ENCODE assay signal across 9 cellular contexts in genomic region chr12:11798856-11799530, GRCh38.
DNase-seq lines count a peak whose midpoint lies in the region; ATAC-seq and TF ChIP-seq lines count a peak whose summit lies in the region.
"Had no signal": no experiment of that assay in that cellular context is flagged by ENCODE, and none has a peak within 500 bp of the region (broad histone marks: within the 10 kb centered on the region; RNA-seq: fewer than 3 reads in every experiment).

No MANE protein-coding gene starts in this region.

- no peak for ATAC-seq in activated CD8-positive, alpha-beta memory T cell treated with anti-CD3 and anti-CD28 coated beads, Interleukin-2, amount 10 ng/mL, durations not matched to agents 7 days and 5 days
- ATAC-seq in HG03342 (IDR thresholded peaks at IDR 0.05; ENCODE audit: unreplicated experiment) = no peak

- intact Hi-C loops in tibial artery (cut with DNase I; ENCODE audit: low total_unique reads) = no loop called here

- no peaks in the 10 kb centered on the region for H3K9me3 ChIP-seq in tibial artery
- H3K9me3 ChIP-seq: BE2C had no signal

- H3K36me3 Mint-ChIP-seq in activated CD8-positive, alpha-beta memory T cell treated with anti-CD3 and anti-CD28 coated beads, Interleukin-2, amount 10 ng/mL, durations not matched to agents 7 days and 5 days = peaks cover 11% of the 10 kb centered on the region

- H3K27ac Mint-ChIP-seq in activated CD8-positive, alpha-beta memory T cell treated with anti-CD3 and anti-CD28 coated beads, Interleukin-2, amount 10 ng/mL, durations not matched to agents 7 days and 5 days = peak overlapping the region; percentile 33

- peak overlapping the region; percentile 79 to 81 for H3K27ac ChIP-seq in tibial artery

- DNase-seq in activated CD8-positive, alpha-beta memory T cell treated with anti-CD3 and anti-CD28 coated beads, Interleukin-2, amount 10 ng/mL, durations not matched to agents 7 days and 5 days = no peak
- no peak for DNase-seq in activated CD8-positive, alpha-beta memory T cell treated with anti-CD3 and anti-CD28 coated beads, Interleukin-2, amount 50 U/mL, for 4 hours
- DNase-seq in SKM-1 treated with dmso at 0.1 percent for 144 hours (lab: John Stamatoyannopoulos, UW; ENCODE audit: unreplicated experiment) (peak; percentile 80), fibroblast of the aortic adventitia (ENCODE audit: low read depth) (peak; percentile 86), tibial artery (no peak), medulla oblongata (ENCODE audit: extremely low spot score) (no peak)
- DNase-seq in stimulated activated naive CD4-positive, alpha-beta T cell treated with Interleukin-2 at 50 U/mL for 16 hours (lab: John Stamatoyannopoulos, UW) = no peak
- DNase-seq: BE2C had no signal

- H3K4me1 Mint-ChIP-seq in activated CD8-positive, alpha-beta memory T cell treated with anti-CD3 and anti-CD28 coated beads, Interleukin-2, amount 10 ng/mL, durations not matched to agents 7 days and 5 days = peaks cover 20% of the 10 kb centered on the region

- no peaks in the 10 kb centered on the region for H3K9me3 Mint-ChIP-seq in activated CD8-positive, alpha-beta memory T cell treated with anti-CD3 and anti-CD28 coated beads, Interleukin-2, amount 10 ng/mL, durations not matched to agents 7 days and 5 days (ENCODE audit: low read depth)

- no peak for TF ChIP-seq CTCF in fibroblast of the aortic adventitia (IDR thresholded peaks at IDR 0.05; ENCODE audit: insufficient read depth, low read length)
- TF ChIP-seq CTCF in tibial artery (IDR thresholded peaks at IDR 0.05) = no peak

- H3K27me3 ChIP-seq in tibial artery = no peaks in the 10 kb centered on the region
- H3K27me3 ChIP-seq: BE2C had no signal

- CTCF ChIA-PET in activated CD8-positive, alpha-beta memory T cell treated with anti-CD3 and anti-CD28 coated beads, Interleukin-2, amount 10 ng/mL, durations not matched to agents 7 days and 5 days (lab: Charles Lee) = interaction anchor here (2.9 kb wide), 1 partner anchor 234 kb away, joined by 10 read pairs; no protein-coding TSS in a partner anchor

- H3K4me1 ChIP-seq in tibial artery = peaks cover 0 to 66% (median 41%) of the 10 kb centered on the region in 4 donors

- H3K4me3 ChIP-seq in fibroblast of the aortic adventitia (ENCODE audit: low read depth, low read length) (no peak overlapping the region), tibial artery (no peak overlapping the region)

- no peaks in the 10 kb centered on the region for H3K36me3 ChIP-seq in tibial artery
- H3K36me3 ChIP-seq: BE2C had no signal

- H3K4me3 Mint-ChIP-seq in activated CD8-positive, alpha-beta memory T cell treated with anti-CD3 and anti-CD28 coated beads, Interleukin-2, amount 10 ng/mL, durations not matched to agents 7 days and 5 days = no peak overlapping the region

- H3K27me3 Mint-ChIP-seq in activated CD8-positive, alpha-beta memory T cell treated with anti-CD3 and anti-CD28 coated beads, Interleukin-2, amount 10 ng/mL, durations not matched to agents 7 days and 5 days = no peaks in the 10 kb centered on the region

Comparison
In these comparisons a context has a peak if more than half of its experiments do, and no peak if none do; other contexts are left out.
1. DNase-seq: peak in SKM-1 treated with dmso at 0.1 percent for 144 hours (single experiment) and fibroblast of the aortic adventitia (single experiment); none in activated CD8-positive, alpha-beta memory T cell treated with anti-CD3 and anti-CD28 coated beads, Interleukin-2, amount 10 ng/mL, durations not matched to agents 7 days and 5 days (single experiment), activated CD8-positive, alpha-beta memory T cell treated with anti-CD3 and anti-CD28 coated beads, Interleukin-2, amount 50 U/mL, for 4 hours (single experiment), tibial artery (0 of 2), medulla oblongata (single experiment) and stimulated activated naive CD4-positive, alpha-beta T cell treated with Interleukin-2 at 50 U/mL for 16 hours (single experiment).